Comparison of ENCODE assay signal across 8 cellular contexts in genomic region chr11:62380821-62381243, GRCh38. TPM values are rescaled to one million over a fixed set of nuclear protein-coding genes. Genes with fewer than 3 reads are reported as not detected.
DNase-seq lines count a peak whose midpoint lies in the region; TF ChIP-seq lines count a peak whose summit lies in the region.
"Not testable (repeated sequence)": the region's sequence is repeated elsewhere in the genome, so short reads cannot be mapped to it uniquely, and the experiment has no call there.

No MANE protein-coding gene starts in this region.

- peak; percentile 59 for TF ChIP-seq CTCF in GM12874 (IDR thresholded peaks at IDR 0.05; ENCODE audit: insufficient read depth, low read depth, low read length)
- TF ChIP-seq CTCF in colonic mucosa (IDR thresholded peaks at IDR 0.05) = peak; percentile 76

- not testable (repeated sequence) for H3K4me1 Mint-ChIP-seq in activated CD4-positive, alpha-beta memory T cell treated with anti-CD3 and anti-CD28 coated beads for 36 hours (ENCODE audit: low read depth)

- H3K9me3 Mint-ChIP-seq in activated CD4-positive, alpha-beta memory T cell treated with anti-CD3 and anti-CD28 coated beads for 36 hours = not testable (repeated sequence)

- POLR2A ChIA-PET in activated CD4-positive, alpha-beta memory T cell treated with anti-CD3 and anti-CD28 coated beads for 36 hours (lab: Charles Lee) = not testable (repeated sequence)

- H3K4me3 Mint-ChIP-seq in activated CD4-positive, alpha-beta memory T cell treated with anti-CD3 and anti-CD28 coated beads for 36 hours = not testable (repeated sequence)

- not testable (repeated sequence) for H3K36me3 Mint-ChIP-seq in activated CD4-positive, alpha-beta memory T cell treated with anti-CD3 and anti-CD28 coated beads for 36 hours

- not testable (repeated sequence) for H3K27ac ChIP-seq in colonic mucosa

- not testable (repeated sequence) for H3K36me3 ChIP-seq in colonic mucosa

- not testable (repeated sequence) for H3K4me3 ChIP-seq in colonic mucosa

- DNase-seq in AG08395 (ENCODE audit: low spot score) (peak; percentile 70), NCI-H1092 treated with DMSO at 0.1 percent for 48 hours (lab: John Stamatoyannopoulos, UW) (peak; percentile 83), OCI-M1 (lab: John Stamatoyannopoulos, UW) (peak; percentile 86), colonic mucosa (peak; percentile 56), inferior parietal cortex (ENCODE audit: extremely low spot score) (peak; percentile 95), retina (peak; percentile 83)
- peak; percentile 52 for DNase-seq in activated CD4-positive, alpha-beta memory T cell treated with anti-CD3 and anti-CD28 coated beads for 36 hours

- H3K9ac ChIP-seq in colonic mucosa (ENCODE audit: low read depth in 2 of 2, low read length in 2 of 2) = not testable (repeated sequence)

- CTCF ChIA-PET in activated CD4-positive, alpha-beta memory T cell treated with anti-CD3 and anti-CD28 coated beads for 36 hours (lab: Charles Lee) = interaction anchor here (0.8 to 1.6 kb wide), 5 partner anchors 9 to 314 kb away, joined by 3 to 8 read pairs (median 5); no protein-coding TSS in a partner anchor

- H3K9me3 ChIP-seq in colonic mucosa = not testable (repeated sequence)

- intact Hi-C loops in activated CD4-positive, alpha-beta memory T cell treated with anti-CD3 and anti-CD28 coated beads for 36 hours (cut with micrococcal nuclease) = loop anchor here (2.0 kb wide), 1 partner anchor 314 kb away; no protein-coding TSS in a partner anchor
- intact Hi-C loops in colonic mucosa (cut with DNase I) = not testable (repeated sequence)

- H3K27me3 ChIP-seq in colonic mucosa = not testable (repeated sequence)

- H3K27me3 Mint-ChIP-seq in activated CD4-positive, alpha-beta memory T cell treated with anti-CD3 and anti-CD28 coated beads for 36 hours = not testable (repeated sequence)

- H3K4me1 ChIP-seq in colonic mucosa = not testable (repeated sequence)

- H3K27ac Mint-ChIP-seq in activated CD4-positive, alpha-beta memory T cell treated with anti-CD3 and anti-CD28 coated beads for 36 hours = not testable (repeated sequence)

RNA-seq across cellular contexts. Expression of gene SCGB1A1, which starts 38.0 kb away (rescaled TPM):
- not detected for total RNA-seq in activated CD4-positive, alpha-beta memory T cell treated with anti-CD3 and anti-CD28 coated beads for 36 hours
- 1 to 10 TPM in 1 of 2 donors, not detected in 1; 2.3 TPM for total RNA-seq in colonic mucosa

RNA-seq across cellular contexts. Expression of gene ASRGL1, which starts 43.6 kb away (rescaled TPM):
- total RNA-seq in activated CD4-positive, alpha-beta memory T cell treated with anti-CD3 and anti-CD28 coated beads for 36 hours = 1 to 10 TPM; 7.7 to 8.2 TPM
- 10 to 100 TPM; 32.5 to 71.7 TPM for total RNA-seq in colonic mucosa
